ENCODE assay signal across 22 cellular contexts in genomic region chr9:76586555-76587314, GRCh38.
DNase-seq lines count a peak whose midpoint lies in the region; ATAC-seq lines count a peak whose summit lies in the region.
"Had no signal": no experiment of that assay in that cellular context is flagged by ENCODE, and none has a peak within 500 bp of the region (broad histone marks: within the 10 kb centered on the region; RNA-seq: fewer than 3 reads in every experiment).

No MANE protein-coding gene starts in this region.

- no peaks in the 10 kb centered on the region for H3K4me1 ChIP-seq in endocrine pancreas (ENCODE audit: control insufficient read depth, insufficient read depth, low read length)
- H3K4me1 ChIP-seq: A549 had no signal

- no peaks in the 10 kb centered on the region for H3K27me3 ChIP-seq in endocrine pancreas (ENCODE audit: control insufficient read depth, insufficient read depth, low read length)

- DNase-seq in NCI-H82 (lab: John Stamatoyannopoulos, UW) (peak; percentile 76), NCI-H82 treated with DMSO at 0.1 percent for 48 hours (lab: John Stamatoyannopoulos, UW; ENCODE audit: unreplicated experiment) (no peak), NCI-H69 (lab: John Stamatoyannopoulos, UW) (peak; percentile 94), activated gamma-delta T cell treated with Interleukin-2 at 50 U/mL for 16 hours (no peak), MV-4-11 (lab: John Stamatoyannopoulos, UW) (no peak)
- no peak for DNase-seq in stimulated activated CD8-positive, alpha-beta memory T cell treated with anti-CD3 and anti-CD28 coated beads, Interleukin-4, amount 100 ng/mL, for 48 hours
- DNase-seq: activated CD4-positive, alpha-beta T cell treated with anti-CD3 and anti-CD28 coated beads, Interleukin-2, amount 10 ng/mL, durations not matched to agents 24 days and 14 days; CD4-positive, alpha-beta T cell; effector CD8-positive, alpha-beta T cell; GF-D8; HFFc6; hippocampal formation; kidney glomerular epithelial cell; NCI-H187; nucleus accumbens; OCI-M1; stimulated activated CD4-positive, alpha-beta T cell treated with anti-CD3 and anti-CD28 coated beads, Interleukin-2, amount 100 ng/mL, for 48 hours; T1000 had no signal

- no peak for ATAC-seq in HG02588 (IDR thresholded peaks at IDR 0.05; ENCODE audit: unreplicated experiment)
- ATAC-seq: A549, K562 had no signal

- H3K9ac ChIP-seq in endocrine pancreas (ENCODE audit: control insufficient read depth, insufficient read depth, low read length): peak overlapping the region; percentile 16

- peak overlapping the region; percentile 29 for H3K4me3 ChIP-seq in endocrine pancreas (ENCODE audit: control insufficient read depth, insufficient read depth, low read length)
- H3K4me3 ChIP-seq: A549, K562 had no signal

- no peaks in the 10 kb centered on the region for H3K36me3 ChIP-seq in endocrine pancreas (ENCODE audit: control insufficient read depth, insufficient read depth, low read length)

- no peaks in the 10 kb centered on the region for H3K9me3 ChIP-seq in endocrine pancreas (ENCODE audit: control insufficient read depth, low read length)
- H3K9me3 ChIP-seq: A549 had no signal

Comparison
In these comparisons a context has a peak if more than half of its experiments do, and no peak if none do; other contexts are left out.
1. DNase-seq: peak in NCI-H82 (single experiment) and NCI-H69 (single experiment); none in NCI-H82 treated with DMSO at 0.1 percent for 48 hours (single experiment), activated gamma-delta T cell treated with Interleukin-2 at 50 U/mL for 16 hours (single experiment), stimulated activated CD8-positive, alpha-beta memory T cell treated with anti-CD3 and anti-CD28 coated beads, Interleukin-4, amount 100 ng/mL, for 48 hours (single experiment) and MV-4-11 (single experiment).